14 cellular contexts compared by ENCODE assay signal in genomic region chr2:27672723-27673486, GRCh38.
"Had no signal": no experiment of that assay in that cellular context is flagged by ENCODE, and none has a peak within 500 bp of the region (broad histone marks: within the 10 kb centered on the region; RNA-seq: fewer than 3 reads in every experiment).

No MANE protein-coding gene starts in this region.

- H3K4me1 Mint-ChIP-seq: brain had no signal

- H3K4me3 ChIP-seq: uterus had no signal

- H3K27ac ChIP-seq: epithelial cell of prostate, uterus had no signal

- H3K4me3 Mint-ChIP-seq: brain; dendritic cell treated with granulocyte-macrophage colony-stimulating factor and Interleukin-4, amounts not matched to agents 40 ng/mL and 50 ng/mL, for 4 days; effector memory CD8-positive, alpha-beta T cell; natural killer cell had no signal

- H3K9me3 Mint-ChIP-seq: brain; dendritic cell treated with granulocyte-macrophage colony-stimulating factor and Interleukin-4, amounts not matched to agents 40 ng/mL and 50 ng/mL, for 4 days; effector memory CD8-positive, alpha-beta T cell; natural killer cell had no signal

- H3K27me3 ChIP-seq: uterus had no signal

- H3K27me3 Mint-ChIP-seq: brain; dendritic cell treated with granulocyte-macrophage colony-stimulating factor and Interleukin-4, amounts not matched to agents 40 ng/mL and 50 ng/mL, for 4 days; effector memory CD8-positive, alpha-beta T cell had no signal

- H3K36me3 ChIP-seq: uterus had no signal

- H3K27ac Mint-ChIP-seq: dendritic cell treated with granulocyte-macrophage colony-stimulating factor and Interleukin-4, amounts not matched to agents 40 ng/mL and 50 ng/mL, for 4 days; natural killer cell had no signal

- H3K9me3 ChIP-seq: uterus had no signal

- ATAC-seq: effector memory CD8-positive, alpha-beta T cell; natural killer cell had no signal

- H3K4me1 ChIP-seq: uterus had no signal

- DNase-seq: activated CD4-positive, alpha-beta T cell treated with anti-CD3 and anti-CD28 coated beads for 4 hours; activated naive CD4-positive, alpha-beta T cell treated with anti-CD3 and anti-CD28 coated beads, Interleukin-2, amount 50 U/mL, for 16 hours; activated T-cell treated with anti-CD3 and anti-CD28 coated beads for 4 hours; amniotic stem cell; cerebellar nuclear complex; effector memory CD8-positive, alpha-beta T cell; hypothalamus; natural killer cell; stimulated activated CD4-positive, alpha-beta T cell treated with anti-CD3 and anti-CD28 coated beads, Interleukin-15, amount 100 ng/mL, for 24 hours; stimulated activated CD4-positive, alpha-beta T cell treated with anti-CD3 and anti-CD28 coated beads, Interleukin-4, amount 100 ng/mL, for 4 hours; uterus had no signal
